Comparison of ENCODE assay signal across 10 cellular contexts in the genomic region with DNA sequence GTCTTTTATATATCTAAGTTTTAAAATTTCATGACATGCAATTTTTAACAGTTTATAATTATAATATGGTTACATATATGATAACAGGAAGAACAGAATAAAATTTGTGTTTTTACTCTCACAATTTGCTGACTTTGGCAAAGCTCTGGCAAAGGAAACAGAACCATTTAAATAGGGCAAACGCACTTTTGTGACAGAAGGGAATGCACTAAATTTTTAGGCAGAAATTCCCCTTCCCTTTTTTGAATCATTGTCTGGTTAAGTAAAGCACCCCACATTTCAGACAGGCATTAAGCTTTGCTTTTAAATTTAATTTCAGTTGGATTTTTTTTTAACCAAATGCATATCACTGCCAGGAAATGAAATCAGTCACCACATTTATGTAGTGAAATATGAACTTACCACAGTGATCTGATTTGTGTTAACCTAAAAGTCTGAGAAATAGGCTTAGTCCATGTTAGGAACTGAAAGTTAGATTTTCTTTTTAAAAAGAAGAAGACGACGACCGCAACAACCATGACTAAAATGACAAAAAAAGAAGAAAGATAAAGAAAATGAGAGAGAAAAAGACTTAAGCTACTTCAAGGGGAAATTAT. TPM values are rescaled to one million over a fixed set of nuclear protein-coding genes. Genes with fewer than 3 reads are reported as not detected.
DNase-seq lines count a peak whose midpoint lies in the region; ATAC-seq and TF ChIP-seq lines count a peak whose summit lies in the region.
"Had no signal": no experiment of that assay in that cellular context is flagged by ENCODE, and none has a peak within 500 bp of the region (broad histone marks: within the 10 kb centered on the region; RNA-seq: fewer than 3 reads in every experiment).

No MANE protein-coding gene starts in this region.

- H3K4me1 ChIP-seq in heart left ventricle, result peaks cover 0 to 71% (median 0%) of the 10 kb centered on the region in 12 donors
- H3K4me1 ChIP-seq: testis had no signal

- peaks cover 53% of the 10 kb centered on the region for H3K4me1 Mint-ChIP-seq in memory B cell

- peak overlapping the region; percentile 73 for H3K27ac Mint-ChIP-seq in memory B cell

- peak overlapping the region in 1 of 12 donors; percentile 87 for H3K27ac ChIP-seq in heart left ventricle
- H3K27ac ChIP-seq: testis had no signal

- TF ChIP-seq CTCF in heart left ventricle (IDR thresholded peaks at IDR 0.05), result no peak

- no peaks in the 10 kb centered on the region for H3K27me3 Mint-ChIP-seq in memory B cell

- peak overlapping the region in 1 of 12 donors; percentile 29 for H3K4me3 ChIP-seq in heart left ventricle
- H3K4me3 ChIP-seq: testis had no signal

- no peaks in the 10 kb centered on the region for H3K9me3 ChIP-seq in heart left ventricle
- H3K9me3 ChIP-seq: testis had no signal

- H3K36me3 ChIP-seq in heart left ventricle, result peaks cover 0 to 7% (median 0%) of the 10 kb centered on the region in 9 donors

- no peak for TF ChIP-seq POLR2A in heart left ventricle (IDR thresholded peaks at IDR 0.05)

- ATAC-seq in GM18517 (IDR thresholded peaks at IDR 0.05; ENCODE audit: unreplicated experiment), result peak; percentile 58
- ATAC-seq in GM21737 (IDR thresholded peaks at IDR 0.05; ENCODE audit: unreplicated experiment), result peak; percentile 44
- ATAC-seq in memory B cell (ENCODE audit: low read depth), result peak; percentile 25
- no peak for ATAC-seq in esophagus mucosa
- no peak for ATAC-seq in heart left ventricle

- H3K9me3 Mint-ChIP-seq in memory B cell, result no peaks in the 10 kb centered on the region

- peak overlapping the region; percentile 65 for H3K4me3 Mint-ChIP-seq in memory B cell

- peaks cover 31% of the 10 kb centered on the region for H3K36me3 Mint-ChIP-seq in memory B cell

- intact Hi-C loops in heart left ventricle (cut with DNase I), result no loop called here

- H3K27me3 ChIP-seq in heart left ventricle, result no peaks in the 10 kb centered on the region
- H3K27me3 ChIP-seq: testis had no signal

- DNase-seq in MV-4-11 (lab: John Stamatoyannopoulos, UW), result peak; percentile 91
- DNase-seq in memory B cell (ENCODE audit: low spot score in 2 of 2), result no peak
- DNase-seq in NCI-H510A (lab: John Stamatoyannopoulos, UW), result no peak
- no peak for DNase-seq in NCI-H82 treated with DMSO at 0.1 percent for 48 hours (lab: John Stamatoyannopoulos, UW; ENCODE audit: unreplicated experiment)
- DNase-seq in heart left ventricle, result no peak
- DNase-seq: islet precursor cell, testis had no signal

- 86 to 95% (median 90%) methylated on average over 4 of the region's 4 CpGs for WGBS in heart left ventricle, 4 donors

RNA-seq across cellular contexts. Expression of gene GPR183, which starts 10.8 kb away (rescaled TPM):
- total RNA-seq in esophagus mucosa (0.76 TPM), heart left ventricle (1 to 10 TPM in 7 of 9 donors, under 1 TPM in 2; 0.69 to 7.6 (median 1.5) TPM)
- 1 to 10 TPM in 1 of 2 donors, under 1 TPM in 1; 0.72 to 2.7 TPM for polyA plus RNA-seq in heart left ventricle

RNA-seq across cellular contexts. Expression of gene GPR18, which starts 38.2 kb away (rescaled TPM):
- not detected for total RNA-seq in esophagus mucosa
- total RNA-seq in heart left ventricle, result 1 to 10 TPM in 1 of 9 donors, under 1 TPM in 1, not detected in 7; 0.34 to 1.1 TPM
- under 1 TPM in 1 of 2 donors, not detected in 1; 0.04 TPM for polyA plus RNA-seq in heart left ventricle

Comparison
In these comparisons a context has a peak if more than half of its experiments do, and no peak if none do; other contexts are left out.
1. ATAC-seq: peak in GM18517 (single experiment), GM21737 (single experiment) and memory B cell (single experiment); none in esophagus mucosa (single experiment) and heart left ventricle (0 of 4).